Comparison of ENCODE assay signal across 21 cellular contexts in genomic region chr4:112223956-112224355, GRCh38.
"Had no signal": no experiment of that assay in that cellular context is flagged by ENCODE, and none has a peak within 500 bp of the region (broad histone marks: within the 10 kb centered on the region; RNA-seq: fewer than 3 reads in every experiment).

No MANE protein-coding gene starts in this region.

- H3K27me3 ChIP-seq: MG63, SJCRH30 had no signal

- H3K9me3 ChIP-seq: MG63, SJCRH30 had no signal

- H3K4me1 ChIP-seq: SJCRH30 had no signal

- H3K4me3 ChIP-seq: MG63, SJCRH30 had no signal

- ATAC-seq: Panc1, PC-3, Right ventricle myocardium inferior, SK-N-SH treated with all-trans-retinoic acid at 6 μM for 48 hours had no signal

- H3K27ac ChIP-seq: SJCRH30 had no signal

- DNase-seq: KBM-7; MG63; NCI-H1092; NCI-H1105 treated with DMSO at 0.1 percent for 48 hours; NCI-H1417 treated with DMSO at 0.1 percent for 48 hours; NCI-H146; NCI-H1694 treated with DMSO at 0.1 percent for 48 hours; NCI-H1930; NCI-H2081; NCI-H2107; NCI-H2227 treated with DMSO at 0.1 percent for 48 hours; NCI-H524; NCI-H526 treated with DMSO at 0.1 percent for 48 hours; NCI-H748 treated with DMSO at 0.1 percent for 48 hours; NK-92 treated with Interleukin-12 subunit alpha and Interleukin-12 subunit beta, amount 100 ng/mL, for 24 hours; PC-3; SHP77 treated with DMSO at 0.1 percent for 48 hours; SJCRH30 had no signal

- H3K36me3 ChIP-seq: MG63, SJCRH30 had no signal
